ENCODE assay signal across 8 cellular contexts in the genomic region with DNA sequence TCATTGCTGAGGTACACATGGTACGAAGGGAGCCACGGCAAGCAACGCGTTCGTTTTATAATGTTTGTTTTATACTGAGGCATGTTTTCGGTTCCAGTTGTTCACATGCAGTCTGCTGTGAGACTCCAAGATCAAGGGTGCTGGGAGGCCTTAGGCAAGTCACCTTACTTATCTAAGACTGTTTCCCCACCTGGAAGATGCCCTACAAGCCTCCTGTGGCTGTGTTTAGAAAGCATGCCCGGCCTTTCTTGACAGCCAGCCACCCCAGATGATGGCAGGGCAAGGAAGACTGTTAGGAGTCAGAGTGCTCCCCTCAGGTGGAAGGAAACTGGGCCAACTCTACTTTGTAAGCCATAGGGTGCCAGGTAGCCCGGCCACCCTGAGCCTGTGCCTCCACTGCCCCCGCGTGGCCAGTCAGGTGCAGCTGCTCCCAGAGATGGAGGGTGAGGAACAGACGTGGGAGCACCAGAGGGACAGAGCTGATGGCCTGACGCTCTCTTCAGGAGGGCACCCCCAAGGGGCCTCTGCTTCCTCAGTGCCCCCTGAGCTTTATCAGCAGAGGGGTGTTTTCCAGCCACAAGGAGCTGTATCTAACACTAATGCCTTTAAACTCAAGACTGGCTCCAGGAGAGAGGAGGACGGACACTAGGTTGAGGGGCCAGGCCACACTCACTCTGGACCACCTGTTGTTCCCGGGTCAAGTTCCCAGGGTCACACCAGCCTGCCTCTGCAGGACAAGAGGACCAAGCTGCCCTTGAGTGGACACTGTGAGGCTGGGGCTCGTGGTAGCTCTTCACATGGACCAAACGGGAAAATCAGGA. TPM values are rescaled to one million over a fixed set of nuclear protein-coding genes. Genes with fewer than 3 reads are reported as not detected.
A peak's percentile ranks its signal among the peaks of the same experiment; 100 is the strongest.
DNase-seq lines count a peak whose midpoint lies in the region; ATAC-seq and TF ChIP-seq lines count a peak whose summit lies in the region.

No MANE protein-coding gene starts in this region.

- H3K36me3 ChIP-seq in prostate gland (peaks cover 0 to 19% of the 10 kb centered on the region in 2 donors), A673 (ENCODE audit: insufficient read depth, low read length, poor library complexity, severe bottlenecking) (peaks cover 40% of the 10 kb centered on the region)

- CTCF ChIA-PET in RWPE1 (lab: Yijun Ruan, JAX) (interaction anchor here (0.6 to 3.5 kb wide), 15 partner anchors 8 to 391 kb away, joined by 3 to 42 read pairs (median 4); no protein-coding TSS in a partner anchor), A673 (lab: Charles Lee) (no interaction called here)

- POLR2A ChIA-PET in RWPE1 (lab: Yijun Ruan, JAX; ENCODE audit: low non-redundant PET) (interaction anchor here (0.8 to 1.6 kb wide), 3 partner anchors 21 to 28 kb away, joined by 4 to 6 read pairs (median 5); no protein-coding TSS in a partner anchor), A673 (lab: Charles Lee; ENCODE audit: low non-redundant PET) (no interaction called here)

- H3K4me1 Mint-ChIP-seq in HFFc6 (ENCODE audit: low read depth) = peaks cover 38% of the 10 kb centered on the region

- H3K4me1 ChIP-seq in prostate gland (replicated peaks) (peaks cover 8% of the 10 kb centered on the region), A673 (ENCODE audit: insufficient read depth, low read length, poor library complexity, severe bottlenecking) (no peaks in the 10 kb centered on the region)

- H3K36me3 Mint-ChIP-seq in HFFc6 (ENCODE audit: low read depth) = peaks cover 18% of the 10 kb centered on the region

- H3K27ac Mint-ChIP-seq in HFFc6 = no peak overlapping the region

- DNase-seq in CD1c-positive myeloid dendritic cell (ENCODE audit: extremely low spot score) (peak; percentile 59), HFFc6 (peak; percentile 18), RWPE1 (ENCODE audit: low spot score) (peak; percentile 69), activated gamma-delta T cell (lab: John Stamatoyannopoulos, UW) (peak; percentile 50), glomerular visceral epithelial cell (ENCODE audit: extremely low spot score) (peak; percentile 49), prostate gland (ENCODE audit: low spot score) (peak; percentile 83), A673 (ENCODE audit: low spot score) (no peak)

- 33% methylated on average over 16 of the region's 16 CpGs for WGBS in prostate gland

- no peaks in the 10 kb centered on the region for H3K27me3 ChIP-seq in prostate gland (replicated peaks; ENCODE audit: insufficient read depth)
- H3K27me3 ChIP-seq in A673 (replicated peaks; ENCODE audit: insufficient read depth, low read depth, low read length, poor library complexity) = no peaks in the 10 kb centered on the region

- no peaks in the 10 kb centered on the region for H3K9me3 Mint-ChIP-seq in HFFc6

- H3K9me3 ChIP-seq in prostate gland = no peaks in the 10 kb centered on the region
- H3K9me3 ChIP-seq in A673 (ENCODE audit: low read depth, low read length, poor library complexity, severe bottlenecking) = no peaks in the 10 kb centered on the region

- TF ChIP-seq CTCF in HFFc6 (IDR thresholded peaks at IDR 0.05) = peak; percentile 87
- TF ChIP-seq CTCF in RWPE1 (conservative IDR thresholded peaks at IDR 0.05; ENCODE audit: low read depth) = peak; percentile 95
- TF ChIP-seq CTCF in prostate gland (IDR thresholded peaks at IDR 0.05) = peak; percentile 70 to 97 (median 92)
- no peak; the same call in 1 of the 2 replicates for TF ChIP-seq CTCF in A673 (conservative IDR thresholded peaks at IDR 0.05; ENCODE audit: low read depth, low read length)

- BruUV-seq in A673 (replicated peaks; lab: Mats Ljungman, UMichigan) = no TSS peak

- no peak for TF ChIP-seq POLR2A in prostate gland (IDR thresholded peaks at IDR 0.05)

- no peak for ATAC-seq in HG03039 (IDR thresholded peaks at IDR 0.05; ENCODE audit: unreplicated experiment)

- intact Hi-C loops in prostate gland (cut with DNase I) = loop anchor here (2.0 kb wide), 1 partner anchor 26 kb away; no protein-coding TSS in a partner anchor
- intact Hi-C loops in A673 (cut with micrococcal nuclease; ENCODE audit: unreplicated experiment) = no loop called here

- peaks cover under 1% of the 10 kb centered on the region; the same call in 1 of the 2 replicates for H3K27me3 Mint-ChIP-seq in HFFc6 (ENCODE audit: insufficient read depth)

- H3K27ac ChIP-seq in RWPE1 (peak overlapping the region; percentile 79), prostate gland (peak overlapping the region; percentile 46 to 55), A673 (ENCODE audit: low read depth, low read length, poor library complexity, severe bottlenecking) (no peak overlapping the region)

- no peak overlapping the region for H3K4me3 ChIP-seq in prostate gland
- H3K4me3 ChIP-seq in A673 (ENCODE audit: low read depth, low read length, poor library complexity, severe bottlenecking) = no peak overlapping the region

- H3K4me3 Mint-ChIP-seq in HFFc6 = no peak overlapping the region

RNA-seq across cellular contexts. Expression of a gene that starts 5.4 kb away (rescaled TPM):
- 10 to 100 TPM; 40.9 to 50.7 (median 46.6) TPM for total RNA-seq in HFFc6 (2021; fragmentation: NEBNext Ultra II Directional; extraction: Animal tissue kit (Norgen Biotek cat#: 25700))
- 10 to 100 TPM; 29.6 to 49.3 TPM for total RNA-seq in prostate gland
- total RNA-seq in A673 (2021) = 55.6 and 60.6 TPM in 2 replicates

RNA-seq across cellular contexts. Expression of a gene that starts 22.3 kb away (rescaled TPM):
- 10 to 100 TPM; 15.7 to 18.9 (median 17.5) TPM for total RNA-seq in HFFc6 (2021; fragmentation: NEBNext Ultra II Directional; extraction: Animal tissue kit (Norgen Biotek cat#: 25700))
- total RNA-seq in prostate gland (100 to 1,000 TPM in 1 of 2 donors, 10 to 100 TPM in 1; 84.1 to 133 TPM), A673 (2021) (33.8 and 47.9 TPM in 2 replicates)

RNA-seq across cellular contexts. Expression of a gene that starts 33.7 kb away (rescaled TPM):
- under 1 TPM in 3 of 6 experiments, not detected in 3; 0.11 to 0.28 (median 0.12) TPM for total RNA-seq in HFFc6 (2021; fragmentation: NEBNext Ultra II Directional; extraction: Animal tissue kit (Norgen Biotek cat#: 25700))
- total RNA-seq in prostate gland = 1 to 10 TPM; 1.6 to 2.2 TPM
- total RNA-seq in A673 (2021) = not detected in 2 replicates

RNA-seq across cellular contexts. Expression of a gene that starts 58.0 kb away (rescaled TPM):
- not detected for total RNA-seq in HFFc6 (2021; fragmentation: NEBNext Ultra II Directional; extraction: Animal tissue kit (Norgen Biotek cat#: 25700))
- 1 to 10 TPM in 1 of 2 donors, under 1 TPM in 1; 0.59 to 1.2 TPM for total RNA-seq in prostate gland
- total RNA-seq in A673 (2021) = not detected in 2 replicates
